ENCODE assay signal across 20 cellular contexts in genomic region chr11:85724750-85725465, GRCh38. TPM values are rescaled to one million over a fixed set of nuclear protein-coding genes. Genes with fewer than 3 reads are reported as not detected.
A peak's percentile ranks its signal among the peaks of the same experiment; 100 is the strongest.
DNase-seq lines count a peak whose midpoint lies in the region; ATAC-seq, FAIRE-seq and TF ChIP-seq lines count a peak whose summit lies in the region.
"Had no signal": no experiment of that assay in that cellular context is flagged by ENCODE, and none has a peak within 500 bp of the region (broad histone marks: within the 10 kb centered on the region; RNA-seq: fewer than 3 reads in every experiment).

No MANE protein-coding gene starts in this region.

- H3K9me3 ChIP-seq in heart right ventricle (no peaks in the 10 kb centered on the region), astrocyte (ENCODE audit: insufficient read depth, low read depth, low read length) (no peaks in the 10 kb centered on the region)
- H3K9me3 ChIP-seq: MG63, SJSA1 had no signal

- intact Hi-C loops in heart right ventricle (cut with DNase I): no loop called here
- intact Hi-C loops in cardiac septum (cut with DNase I): no loop called here
- intact Hi-C loops in left ventricle myocardium superior (cut with micrococcal nuclease): no loop called here

- H2AFZ ChIP-seq in astrocyte (ENCODE audit: low read depth, low read length): no peak overlapping the region

- peak in 6 of 8 donors; percentile 64 to 80 (median 67) for ATAC-seq in heart right ventricle
- peak; percentile 49 for ATAC-seq in left ventricle myocardium superior
- ATAC-seq in GM19467 (IDR thresholded peaks at IDR 0.05; ENCODE audit: unreplicated experiment): no peak

- FAIRE-seq in astrocyte (lab: Jason Lieb, UNC): no peak
- FAIRE-seq: GM12892 had no signal

- peaks cover 8% of the 10 kb centered on the region for H3K36me3 Mint-ChIP-seq in astrocyte (ENCODE audit: low read depth, unreplicated experiment)

- DNase-seq in heart right ventricle (no peak), cardiac septum (ENCODE audit: low spot score) (no peak), astrocyte (ENCODE audit: low read depth) (no peak), left ventricle myocardium superior (no peak), brain microvascular endothelial cell (no peak)
- DNase-seq in stimulated activated CD4-positive, alpha-beta T cell treated with anti-CD3 and anti-CD28 coated beads, Interleukin-4, amount 100 ng/mL, for 24 hours: no peak
- no peak for DNase-seq in NK-92 treated with Interleukin-12 subunit alpha and Interleukin-12 subunit beta, amount 100 ng/mL, for 24 hours (lab: John Stamatoyannopoulos, UW)
- DNase-seq: DMS 273 treated with DMSO at 0.1 percent for 48 hours, HFFc6, MG63, NCI-H1105 treated with DMSO at 0.1 percent for 48 hours, NCI-H1694 treated with DMSO at 0.1 percent for 48 hours, NCI-H2107, NCI-H2227 treated with DMSO at 0.1 percent for 48 hours, NCI-H524 had no signal

- no peaks in the 10 kb centered on the region for H3K27me3 Mint-ChIP-seq in astrocyte (ENCODE audit: low read depth, unreplicated experiment)

- H3K27ac ChIP-seq in heart right ventricle (peak overlapping the region in 9 of 10 donors; percentile 11 to 84 (median 45)), astrocyte (ENCODE audit: low read depth, low read length) (no peak overlapping the region), brain microvascular endothelial cell (no peak overlapping the region)
- H3K27ac ChIP-seq: C4-2B had no signal

- H3K4me2 ChIP-seq in astrocyte (ENCODE audit: low read length): peak overlapping the region; percentile 68

- peaks cover 5% of the 10 kb centered on the region for H3K9me3 Mint-ChIP-seq in astrocyte (ENCODE audit: unreplicated experiment)

- peak overlapping the region; percentile 91 for H3K27ac Mint-ChIP-seq in astrocyte (ENCODE audit: unreplicated experiment)

- H4K20me1 ChIP-seq in astrocyte (ENCODE audit: insufficient read depth, low read length): no peaks in the 10 kb centered on the region

- no peaks in the 10 kb centered on the region for H3K27me3 ChIP-seq in heart right ventricle
- no peaks in the 10 kb centered on the region for H3K27me3 ChIP-seq in astrocyte (ENCODE audit: insufficient read depth, low read length)
- no peaks in the 10 kb centered on the region for H3K27me3 ChIP-seq in brain microvascular endothelial cell (replicated peaks)
- H3K27me3 ChIP-seq: MG63, SJSA1 had no signal

- no peaks in the 10 kb centered on the region for H3K36me3 ChIP-seq in heart right ventricle
- no peaks in the 10 kb centered on the region for H3K36me3 ChIP-seq in astrocyte (ENCODE audit: insufficient read depth, low read length)
- H3K36me3 ChIP-seq in brain microvascular endothelial cell (replicated peaks): no peaks in the 10 kb centered on the region
- H3K36me3 ChIP-seq: SJSA1 had no signal

- H3K4me3 ChIP-seq in heart right ventricle (no peak overlapping the region), astrocyte (ENCODE audit: insufficient read depth, low read depth, low read length) (no peak overlapping the region), brain microvascular endothelial cell (ENCODE audit: low read depth, low read length) (no peak overlapping the region)
- H3K4me3 ChIP-seq: MG63, SJSA1 had no signal

- in situ Hi-C loops in brain microvascular endothelial cell (cut with HindIII; ENCODE audit: low pct_ligation_motif_present, low sequenced_read_pairs): no loop called here

- H3K4me3 Mint-ChIP-seq in astrocyte (ENCODE audit: unreplicated experiment): no peak overlapping the region

- peaks cover 0 to 30% (median 16%) of the 10 kb centered on the region in 9 donors for H3K4me1 ChIP-seq in heart right ventricle
- peaks cover 13% of the 10 kb centered on the region for H3K4me1 ChIP-seq in astrocyte (ENCODE audit: insufficient read depth, low read length)

- 55 to 75% methylated on average over 5 of the region's 5 CpGs for WGBS in heart right ventricle, 2 donors

- H3K9ac ChIP-seq in astrocyte (ENCODE audit: low read length): no peak overlapping the region

- no peaks in the 10 kb centered on the region for H3K79me2 ChIP-seq in astrocyte (ENCODE audit: insufficient read depth, low read length)

- H3K4me1 Mint-ChIP-seq in astrocyte (ENCODE audit: low read depth, unreplicated experiment): peaks cover 23% of the 10 kb centered on the region

- TF ChIP-seq CTCF in heart right ventricle (IDR thresholded peaks at IDR 0.05): no peak
- TF ChIP-seq CTCF in astrocyte (IDR thresholded peaks at IDR 0.05; ENCODE audit: insufficient read depth, low read depth, low read length): no peak
- TF ChIP-seq CTCF in brain microvascular endothelial cell (IDR thresholded peaks at IDR 0.05; ENCODE audit: low read depth, low read length, missing control alignments): no peak

RNA-seq across cellular contexts. Expression of gene CCDC89, which starts 38.9 kb away (rescaled TPM):
- under 1 TPM; 0.22 to 0.83 (median 0.59) TPM for total RNA-seq in heart right ventricle
- polyA plus RNA-seq in heart right ventricle: under 1 TPM; 0.29 to 0.38 TPM
- 0.54 TPM for total RNA-seq in cardiac septum
- 0.26 and 0.30 TPM in 2 replicates for total RNA-seq in astrocyte
- 0.30 TPM for total RNA-seq in left ventricle myocardium superior
- total RNA-seq: H1 had no signal
- polyA plus RNA-seq: H1 had no signal

RNA-seq across cellular contexts. Expression of gene CREBZF, which starts 60.0 kb away (rescaled TPM):
- 10 to 100 TPM; 10.5 to 17.7 (median 13.0) TPM for total RNA-seq in heart right ventricle
- 10 to 100 TPM in 1 of 2 donors, 1 to 10 TPM in 1; 9.9 to 20.6 TPM for polyA plus RNA-seq in heart right ventricle
- total RNA-seq in cardiac septum: 19.4 TPM
- total RNA-seq in astrocyte: 28.6 and 31.0 TPM in 2 replicates
- total RNA-seq in left ventricle myocardium superior: 12.9 TPM

Comparison
In these comparisons a context has a peak if more than half of its experiments do, and no peak if none do; other contexts are left out.
1. H3K27ac ChIP-seq: peak in heart right ventricle (9 of 10); none in astrocyte (single experiment) and brain microvascular endothelial cell (single experiment).